In genomic region chrX:36963069-36963808, GRCh38 we compare ENCODE assay signal across 20 cellular contexts. TPM values are rescaled to one million over a fixed set of nuclear protein-coding genes. Genes with fewer than 3 reads are reported as not detected.
A peak's percentile ranks its signal among the peaks of the same experiment; 100 is the strongest.
DNase-seq lines count a peak whose midpoint lies in the region; ATAC-seq and TF ChIP-seq lines count a peak whose summit lies in the region.
"Had no signal": no experiment of that assay in that cellular context is flagged by ENCODE, and none has a peak within 500 bp of the region (broad histone marks: within the 10 kb centered on the region; RNA-seq: fewer than 3 reads in every experiment).

No MANE protein-coding gene starts in this region.

- H2AFZ ChIP-seq in neural progenitor cell (replicated peaks) = no peak overlapping the region

- no peak for ATAC-seq in activated CD8-positive, alpha-beta T cell treated with anti-CD3 and anti-CD28 coated beads, Interleukin-2, amount 10 ng/mL, durations not matched to agents 7 days and 5 days
- ATAC-seq in HG02678 (IDR thresholded peaks at IDR 0.05; ENCODE audit: unreplicated experiment) (no peak), GM18907 (IDR thresholded peaks at IDR 0.05; ENCODE audit: unreplicated experiment) (no peak)
- ATAC-seq: left colon, Right ventricle myocardium inferior, T-helper 17 cell had no signal

- H3K79me2 ChIP-seq in neural progenitor cell (ENCODE audit: low read depth) = peaks cover 4% of the 10 kb centered on the region

- TF ChIP-seq CTCF in C4-2B (conservative IDR thresholded peaks at IDR 0.05) (no peak), neural progenitor cell (IDR thresholded peaks at IDR 0.05) (no peak)

- no peak for DNase-seq in neural progenitor cell (ENCODE audit: low spot score)
- DNase-seq in activated CD8-positive, alpha-beta T cell treated with anti-CD3 and anti-CD28 coated beads, Interleukin-2, amount 10 ng/mL, durations not matched to agents 7 days and 5 days = no peak
- no peak for DNase-seq in stimulated activated CD4-positive, alpha-beta T cell treated with anti-CD3 and anti-CD28 coated beads, Interleukin-2, amount 100 ng/mL, for 48 hours
- DNase-seq: activated B cell treated with CpG ODN at 0.5 μM for 24 hours; activated CD8-positive, alpha-beta memory T cell treated with anti-CD3 and anti-CD28 coated beads for 24 hours; colonic mucosa; erythroblast; left colon; NCI-H187 treated with DMSO at 0.1 percent for 48 hours; T-helper 17 cell had no signal

- H3K36me3 Mint-ChIP-seq in neural progenitor cell = no peaks in the 10 kb centered on the region
- no peaks in the 10 kb centered on the region for H3K36me3 Mint-ChIP-seq in activated CD8-positive, alpha-beta T cell treated with anti-CD3 and anti-CD28 coated beads, Interleukin-2, amount 10 ng/mL, durations not matched to agents 7 days and 5 days (ENCODE audit: low read depth)

- no peak overlapping the region for H3K9ac ChIP-seq in HUES64 (ENCODE audit: low read depth, low read length)
- H3K9ac ChIP-seq in iPS-18a (ENCODE audit: low read length) = no peak overlapping the region
- no peak overlapping the region for H3K9ac ChIP-seq in neural progenitor cell

- CTCF ChIA-PET in activated CD8-positive, alpha-beta T cell treated with anti-CD3 and anti-CD28 coated beads, Interleukin-2, amount 10 ng/mL, durations not matched to agents 7 days and 5 days (lab: Charles Lee) = no interaction called here

- H3K9me3 Mint-ChIP-seq in neural progenitor cell = peaks cover 6% of the 10 kb centered on the region
- no peaks in the 10 kb centered on the region for H3K9me3 Mint-ChIP-seq in activated CD8-positive, alpha-beta T cell treated with anti-CD3 and anti-CD28 coated beads, Interleukin-2, amount 10 ng/mL, durations not matched to agents 7 days and 5 days (ENCODE audit: insufficient read depth)
- H3K9me3 Mint-ChIP-seq: activated B cell treated with CpG ODN at 0.5 μM for 24 hours; activated T-helper 2 cell treated with anti-CD3 and anti-CD28 coated beads, Interferon-gamma antibody, Interleukin-2, Interleukin-4, amounts not matched to agents 10 μg/mL and 5 μg/mL and 100 μg/mL, durations not matched to agents 14 hours and 24 hours and 36 hours had no signal

- peaks cover 8% of the 10 kb centered on the region for H3F3A ChIP-seq in neural progenitor cell (ENCODE audit: low read depth)

- H3K9me3 ChIP-seq in HUES64 (ENCODE audit: insufficient read depth, low read depth, low read length) = no peaks in the 10 kb centered on the region
- peaks cover 8% of the 10 kb centered on the region for H3K9me3 ChIP-seq in iPS-18a (ENCODE audit: control insufficient read depth, low read depth, low read length)
- no peaks in the 10 kb centered on the region for H3K9me3 ChIP-seq in neural progenitor cell (ENCODE audit: low read depth)
- H3K9me3 ChIP-seq: colonic mucosa had no signal

- no peaks in the 10 kb centered on the region for H3K36me3 ChIP-seq in HUES64 (ENCODE audit: insufficient read depth, low read length)
- no peaks in the 10 kb centered on the region for H3K36me3 ChIP-seq in iPS-18a (ENCODE audit: control insufficient read depth, low read depth, low read length)
- H3K36me3 ChIP-seq in neural progenitor cell = no peaks in the 10 kb centered on the region
- H3K36me3 ChIP-seq: colonic mucosa had no signal

- peaks cover 22% of the 10 kb centered on the region for H3K27me3 Mint-ChIP-seq in neural progenitor cell (ENCODE audit: insufficient read depth, low read depth)
- H3K27me3 Mint-ChIP-seq in activated CD8-positive, alpha-beta T cell treated with anti-CD3 and anti-CD28 coated beads, Interleukin-2, amount 10 ng/mL, durations not matched to agents 7 days and 5 days (ENCODE audit: low read depth) = peaks cover 4% of the 10 kb centered on the region

- POLR2A ChIA-PET in activated CD8-positive, alpha-beta T cell treated with anti-CD3 and anti-CD28 coated beads, Interleukin-2, amount 10 ng/mL, durations not matched to agents 7 days and 5 days (lab: Charles Lee) = no interaction called here

- H3K27ac ChIP-seq in C4-2B (peak overlapping the region; percentile 70; the same call in 1 of the 2 replicates), HUES64 (ENCODE audit: low read depth, low read length) (no peak overlapping the region), iPS-18a (ENCODE audit: low read length) (no peak overlapping the region), neural progenitor cell (no peak overlapping the region)
- H3K27ac ChIP-seq: colonic mucosa had no signal

- peaks cover 4% of the 10 kb centered on the region for H3K4me1 Mint-ChIP-seq in neural progenitor cell
- no peaks in the 10 kb centered on the region for H3K4me1 Mint-ChIP-seq in activated CD8-positive, alpha-beta T cell treated with anti-CD3 and anti-CD28 coated beads, Interleukin-2, amount 10 ng/mL, durations not matched to agents 7 days and 5 days (ENCODE audit: low read depth)
- H3K4me1 Mint-ChIP-seq: activated B cell treated with CpG ODN at 0.5 μM for 24 hours, T-helper 17 cell had no signal

- no peaks in the 10 kb centered on the region for H3K4me1 ChIP-seq in HUES64 (ENCODE audit: insufficient read depth, low read length)
- H3K4me1 ChIP-seq in iPS-18a (ENCODE audit: control insufficient read depth, low read depth, low read length) = no peaks in the 10 kb centered on the region
- peaks cover 6% of the 10 kb centered on the region for H3K4me1 ChIP-seq in neural progenitor cell
- H3K4me1 ChIP-seq: colonic mucosa had no signal

- peak overlapping the region; percentile 70 for H3K4me3 Mint-ChIP-seq in neural progenitor cell
- no peak overlapping the region for H3K4me3 Mint-ChIP-seq in activated CD8-positive, alpha-beta T cell treated with anti-CD3 and anti-CD28 coated beads, Interleukin-2, amount 10 ng/mL, durations not matched to agents 7 days and 5 days
- H3K4me3 Mint-ChIP-seq: activated B cell treated with CpG ODN at 0.5 μM for 24 hours, T-helper 17 cell had no signal

- 4% methylated on average over 56 of the region's 63 CpGs for WGBS in HUES64

- peak overlapping the region; percentile 70 for H3K4me2 ChIP-seq in neural progenitor cell

- H3K4me3 ChIP-seq in HUES64 (ENCODE audit: low read length) (peak overlapping the region; percentile 46), iPS-18a (ENCODE audit: low read length) (peak overlapping the region; percentile 42), neural progenitor cell (peak overlapping the region; percentile 42)
- H3K4me3 ChIP-seq: colonic mucosa had no signal

- H3K27me3 ChIP-seq in HUES64 (ENCODE audit: insufficient read depth, low read length) (peaks cover 27% of the 10 kb centered on the region), iPS-18a (ENCODE audit: control insufficient read depth, insufficient read depth, low read length) (peaks cover 30% of the 10 kb centered on the region), neural progenitor cell (peaks cover 27% of the 10 kb centered on the region)

- no peak overlapping the region for H3K27ac Mint-ChIP-seq in neural progenitor cell
- H3K27ac Mint-ChIP-seq in activated CD8-positive, alpha-beta T cell treated with anti-CD3 and anti-CD28 coated beads, Interleukin-2, amount 10 ng/mL, durations not matched to agents 7 days and 5 days = no peak overlapping the region
- H3K27ac Mint-ChIP-seq: activated B cell treated with CpG ODN at 0.5 μM for 24 hours; activated T-helper 2 cell treated with anti-CD3 and anti-CD28 coated beads, Interferon-gamma antibody, Interleukin-2, Interleukin-4, amounts not matched to agents 10 μg/mL and 5 μg/mL and 100 μg/mL, durations not matched to agents 14 hours and 24 hours and 36 hours; T-helper 17 cell had no signal

- no peaks in the 10 kb centered on the region for H4K20me1 ChIP-seq in neural progenitor cell (ENCODE audit: low read depth)

RNA-seq across cellular contexts. Expression of gene FAM47C, which starts 44.9 kb away (rescaled TPM):
- polyA plus RNA-seq in HUES64 (2013, experiment 1 of 2) = not detected
- polyA plus RNA-seq in HUES64 (2013, experiment 2 of 2) = not detected
- total RNA-seq in neural progenitor cell (ENCODE audit: low replicate concordance) = not detected in 2 replicates
- total RNA-seq in activated CD8-positive, alpha-beta T cell treated with anti-CD3 and anti-CD28 coated beads, Interleukin-2, amount 10 ng/mL, durations not matched to agents 7 days and 5 days = not detected
- total RNA-seq: activated B cell treated with CpG ODN at 0.5 μM for 24 hours; activated T-helper 2 cell treated with anti-CD3 and anti-CD28 coated beads, Interferon-gamma antibody, Interleukin-2, Interleukin-4, amounts not matched to agents 10 μg/mL and 5 μg/mL and 100 μg/mL, durations not matched to agents 14 hours and 24 hours and 36 hours; colonic mucosa; left colon; M059J; myocyte; pulmonary artery endothelial cell; Right ventricle myocardium inferior; T-helper 17 cell had no signal
